9 cellular contexts compared by ENCODE assay signal in genomic region chr3:42443819-42444436, GRCh38. TPM values are rescaled to one million over a fixed set of nuclear protein-coding genes. Genes with fewer than 3 reads are reported as not detected.
DNase-seq lines count a peak whose midpoint lies in the region; ATAC-seq and TF ChIP-seq lines count a peak whose summit lies in the region.
"Had no signal": no experiment of that assay in that cellular context is flagged by ENCODE, and none has a peak within 500 bp of the region (broad histone marks: within the 10 kb centered on the region; RNA-seq: fewer than 3 reads in every experiment).

No MANE protein-coding gene starts in this region.

- no peak for TF ChIP-seq EP300 in gastroesophageal sphincter (IDR thresholded peaks at IDR 0.05)

- no peaks in the 10 kb centered on the region for H3K9me3 Mint-ChIP-seq in osteocyte (ENCODE audit: unreplicated experiment)

- no peaks in the 10 kb centered on the region for H3K4me1 ChIP-seq in SJSA1 (replicated peaks)
- no peaks in the 10 kb centered on the region for H3K4me1 ChIP-seq in gastroesophageal sphincter
- no peaks in the 10 kb centered on the region for H3K4me1 ChIP-seq in tibial artery

- H3K27me3 ChIP-seq in SJSA1 (replicated peaks), result no peaks in the 10 kb centered on the region
- peaks cover 15% of the 10 kb centered on the region for H3K27me3 ChIP-seq in gastroesophageal sphincter
- peaks cover 0 to 15% of the 10 kb centered on the region in 2 donors for H3K27me3 ChIP-seq in tibial artery

- no peak for TF ChIP-seq POLR2A in gastroesophageal sphincter (IDR thresholded peaks at IDR 0.05)

- H3K36me3 Mint-ChIP-seq in osteocyte (ENCODE audit: unreplicated experiment), result no peaks in the 10 kb centered on the region

- H3K36me3 ChIP-seq in SJSA1 (no peaks in the 10 kb centered on the region), gastroesophageal sphincter (no peaks in the 10 kb centered on the region), tibial artery (no peaks in the 10 kb centered on the region)

- H3K27ac ChIP-seq in SJSA1 (no peak overlapping the region), gastroesophageal sphincter (no peak overlapping the region), tibial artery (no peak overlapping the region)

- H3K4me3 ChIP-seq in SJSA1, result no peak overlapping the region
- H3K4me3 ChIP-seq in gastroesophageal sphincter, result no peak overlapping the region
- no peak overlapping the region for H3K4me3 ChIP-seq in tibial artery

- no peaks in the 10 kb centered on the region for H3K4me1 Mint-ChIP-seq in osteocyte (ENCODE audit: unreplicated experiment)

- H3K9me3 ChIP-seq in SJSA1 (replicated peaks), result no peaks in the 10 kb centered on the region
- H3K9me3 ChIP-seq in gastroesophageal sphincter, result no peaks in the 10 kb centered on the region
- H3K9me3 ChIP-seq in tibial artery, result no peaks in the 10 kb centered on the region

- H3K27ac Mint-ChIP-seq in osteocyte (ENCODE audit: unreplicated experiment), result no peak overlapping the region

- DNase-seq in COR-L47 (lab: John Stamatoyannopoulos, UW) (peak; percentile 26), M059J (ENCODE audit: low read depth) (peak; percentile 60), SJSA1 (ENCODE audit: low read depth in 1 of 2, low spot score in 2 of 2) (peak; percentile 45 to 62), activated gamma-delta T cell (lab: John Stamatoyannopoulos, UW) (peak; percentile 13), osteocyte (ENCODE audit: extremely low spot score, unreplicated experiment) (peak; percentile 93), tibial artery (peak; percentile 79 to 84)

- ATAC-seq in GM21515 (IDR thresholded peaks at IDR 0.05; ENCODE audit: unreplicated experiment) (peak; percentile 72), gastroesophageal sphincter (peak; percentile 88)

- TF ChIP-seq CTCF in gastroesophageal sphincter (IDR thresholded peaks at IDR 0.05) (peak; percentile 92 to 98 (median 95)), osteocyte (IDR thresholded peaks at IDR 0.05) (peak; percentile 93), tibial artery (IDR thresholded peaks at IDR 0.05) (peak; percentile 96 to 99)

- intact Hi-C loops in tibial artery (cut with DNase I; ENCODE audit: low total_unique reads), result loop anchor here (2.0 to 5.0 kb wide), 2 partner anchors 197 to 213 kb away; no protein-coding TSS in a partner anchor

- H3K27me3 Mint-ChIP-seq in osteocyte (ENCODE audit: unreplicated experiment), result peaks cover 45% of the 10 kb centered on the region

- WGBS in gastroesophageal sphincter (ENCODE audit: low coverage in 1 of 2), 2 donors, result 35 to 49% methylated on average over 5 of the region's 9 CpGs

- H3K4me3 Mint-ChIP-seq in osteocyte (ENCODE audit: unreplicated experiment), result no peak overlapping the region

RNA-seq across cellular contexts. Expression of gene LYZL4, which starts 33.5 kb away (rescaled TPM):
- total RNA-seq in M059J (2014; rRNA removed; shearing (Covaris generic)), result not detected in 2 replicates
- total RNA-seq in SJSA1 (2014; rRNA removed; shearing (Covaris generic)), result not detected in 2 replicates
- total RNA-seq in gastroesophageal sphincter (not detected), osteocyte (not detected in 2 replicates)
- total RNA-seq: T-helper 2 cell treated with Interferon-gamma antibody and Interleukin-4, amounts not matched to agents 100 ng/mL and 5 ng/mL, for 36 hours had no signal

RNA-seq across cellular contexts. Expression of gene VIPR1, which starts 58.5 kb away (rescaled TPM):
- total RNA-seq in M059J (2014; rRNA removed; shearing (Covaris generic)), result 0.12 and 0.15 TPM in 2 replicates
- total RNA-seq in SJSA1 (2014; rRNA removed; shearing (Covaris generic)), result not detected in 2 replicates
- total RNA-seq in gastroesophageal sphincter (1 to 10 TPM; 3.8 to 9.5 (median 5.9) TPM), osteocyte (8.9 and 9.2 TPM in 2 replicates)

Comparison
In these comparisons a context has a peak if more than half of its experiments do, and no peak if none do; other contexts are left out.
1. DNase-seq: peak in every context shown above with its lines; median percentile 93 in osteocyte; 82 in tibial artery; 60 in M059J; 54 in SJSA1; 26 in COR-L47; 13 in activated gamma-delta T cell.